ENCODE assay signal across 13 cellular contexts in genomic region chr7:2525931-2526630, GRCh38. TPM values are rescaled to one million over a fixed set of nuclear protein-coding genes. Genes with fewer than 3 reads are reported as not detected.
DNase-seq lines count a peak whose midpoint lies in the region; ATAC-seq and TF ChIP-seq lines count a peak whose summit lies in the region.
"Had no signal": no experiment of that assay in that cellular context is flagged by ENCODE, and none has a peak within 500 bp of the region (broad histone marks: within the 10 kb centered on the region; RNA-seq: fewer than 3 reads in every experiment).

No MANE protein-coding gene starts in this region.

- H2BK120ac ChIP-seq in H9 (ENCODE audit: low read depth, low read length, poor library complexity, severe bottlenecking) = no peak overlapping the region

- TF ChIP-seq CTCF in CD4-positive, alpha-beta T cell (IDR thresholded peaks at IDR 0.05) = no peak
- TF ChIP-seq CTCF in H9 (conservative IDR thresholded peaks at IDR 0.05) = no peak

- H3K27ac ChIP-seq in CD4-positive, alpha-beta T cell (ENCODE audit: low read depth, low read length) = peak overlapping the region; percentile 23
- H3K27ac ChIP-seq in naive thymus-derived CD4-positive, alpha-beta T cell (ENCODE audit: low read depth, low read length) = peak overlapping the region; percentile 3
- no peak overlapping the region for H3K27ac ChIP-seq in H9 (ENCODE audit: insufficient read length, low read depth, low read length)

- no peak overlapping the region for H2BK15ac ChIP-seq in H9 (ENCODE audit: low read depth, low read length)

- no peak overlapping the region for H3K56ac ChIP-seq in H9 (ENCODE audit: insufficient read length, low read depth, low read length)

- H4K20me1 ChIP-seq in H9 (ENCODE audit: control insufficient read depth, insufficient read depth, insufficient read length) = no peaks in the 10 kb centered on the region

- CTCF ChIA-PET in CD4-positive, alpha-beta T cell (lab: Charles Lee) = no interaction called here
- CTCF ChIA-PET in naive thymus-derived CD4-positive, alpha-beta T cell (lab: Charles Lee) = interaction anchor here (1.3 kb wide), 1 partner anchor 184 kb away, joined by 3 read pairs; no protein-coding TSS in a partner anchor

- H3K27me3 ChIP-seq in CD4-positive, alpha-beta T cell (ENCODE audit: control insufficient read depth, insufficient read depth, low read length) = no peaks in the 10 kb centered on the region
- H3K27me3 ChIP-seq in naive thymus-derived CD4-positive, alpha-beta T cell (ENCODE audit: control insufficient read depth in 2 of 2, insufficient read depth in 2 of 2, low read length in 2 of 2) = no peaks in the 10 kb centered on the region
- H3K27me3 ChIP-seq in H9 (ENCODE audit: insufficient read depth, low read length) = no peaks in the 10 kb centered on the region

- intact Hi-C loops in CD4-positive, alpha-beta T cell (cut with DNase I, micrococcal nuclease) = loop anchor here in 1 of 2 experiments (10.0 kb wide), 1 partner anchor 1291 kb away; the partner anchor contains the start of gene UNCX
- intact Hi-C loops in naive thymus-derived CD4-positive, alpha-beta T cell (cut with micrococcal nuclease) = no loop called here

- no peak overlapping the region; the same call in 1 of the 2 replicates for H3K14ac ChIP-seq in H9 (ENCODE audit: insufficient read depth, low read length)

- H3K4me2 ChIP-seq in H9 (ENCODE audit: insufficient read depth, insufficient read length, low read length) = no peak overlapping the region

- peak overlapping the region; percentile 45 for H3K4me3 Mint-ChIP-seq in CD4-positive, alpha-beta T cell
- H3K4me3 Mint-ChIP-seq in T-helper 17 cell = peak overlapping the region; percentile 80
- peak overlapping the region in 5 of 10 donors; percentile 23 to 57 (median 33) for H3K4me3 Mint-ChIP-seq in naive thymus-derived CD4-positive, alpha-beta T cell
- H3K4me3 Mint-ChIP-seq in H9 = no peak overlapping the region; a peak in 1 of 5 replicates
- H3K4me3 Mint-ChIP-seq: activated T-cell treated with anti-CD3 and anti-CD28 coated beads, Interleukin-2, amount 50 U/mL, for 72 hours; HFFc6 had no signal

- no peak overlapping the region for H3K9ac ChIP-seq in H9 (ENCODE audit: extremely low read depth, insufficient read length, low read length)

- WGBS in H9 (ENCODE audit: extremely low coverage, insufficient read length, low lambda C conversion rate) = no CpG with 5 or more reads among the region's 28 CpGs

- H2AFZ ChIP-seq in H9 (ENCODE audit: low read length) = no peak overlapping the region

- H3K4me1 Mint-ChIP-seq in CD4-positive, alpha-beta T cell (ENCODE audit: low read depth) = peaks cover 70% of the 10 kb centered on the region
- H3K4me1 Mint-ChIP-seq in T-helper 17 cell (peaks cover 45% of the 10 kb centered on the region), H9 (peaks cover 42 to 54% of the 10 kb centered on the region in 2 experiments)
- H3K4me1 Mint-ChIP-seq in naive thymus-derived CD4-positive, alpha-beta T cell = peaks cover 46 to 70% (median 58%) of the 10 kb centered on the region in 7 donors

- no peak overlapping the region; the same call in 1 of the 2 replicates for H3K4ac ChIP-seq in H9 (ENCODE audit: low read depth, low read length)

- no peak overlapping the region for H2BK5ac ChIP-seq in H9 (ENCODE audit: insufficient read length, low read length)

- H3K27ac Mint-ChIP-seq in CD4-positive, alpha-beta T cell = peak overlapping the region; percentile 69
- peak overlapping the region; percentile 83 for H3K27ac Mint-ChIP-seq in T-helper 17 cell
- H3K27ac Mint-ChIP-seq in naive thymus-derived CD4-positive, alpha-beta T cell = peak overlapping the region in 6 of 9 donors; percentile 21 to 81 (median 45)
- peak overlapping the region in 1 of 3 experiments; percentile 85; a peak in 2 of 7 replicates for H3K27ac Mint-ChIP-seq in H9
- H3K27ac Mint-ChIP-seq: activated T-cell treated with anti-CD3 and anti-CD28 coated beads, Interleukin-2, amount 50 U/mL, for 72 hours; HFFc6 had no signal

- H3K36me3 Mint-ChIP-seq in CD4-positive, alpha-beta T cell (ENCODE audit: low read depth) = peaks cover 64% of the 10 kb centered on the region
- H3K36me3 Mint-ChIP-seq in T-helper 17 cell (ENCODE audit: low read depth) (peaks cover 9% of the 10 kb centered on the region), H9 (ENCODE audit: insufficient read depth in 1 of 3, low read depth in 3 of 3) (peaks cover 0 to 34% (median 31%) of the 10 kb centered on the region in 3 experiments; a peak in 6 of 7 replicates)
- peaks cover 0 to 28% (median 4%) of the 10 kb centered on the region in 5 donors for H3K36me3 Mint-ChIP-seq in naive thymus-derived CD4-positive, alpha-beta T cell

- H3K27me3 Mint-ChIP-seq in CD4-positive, alpha-beta T cell = no peaks in the 10 kb centered on the region
- H3K27me3 Mint-ChIP-seq in T-helper 17 cell = no peaks in the 10 kb centered on the region
- no peaks in the 10 kb centered on the region for H3K27me3 Mint-ChIP-seq in naive thymus-derived CD4-positive, alpha-beta T cell
- H3K27me3 Mint-ChIP-seq in H9 (ENCODE audit: low read depth) = no peaks in the 10 kb centered on the region

- H2AK5ac ChIP-seq in H9 (ENCODE audit: insufficient read length, low read length) = no peak overlapping the region

- H3K9me3 ChIP-seq in CD4-positive, alpha-beta T cell (ENCODE audit: control insufficient read depth, low read length) = no peaks in the 10 kb centered on the region
- no peaks in the 10 kb centered on the region for H3K9me3 ChIP-seq in T-helper 17 cell (ENCODE audit: control insufficient read depth, low read length, poor library complexity, severe bottlenecking)
- H3K9me3 ChIP-seq in naive thymus-derived CD4-positive, alpha-beta T cell (ENCODE audit: control insufficient read depth in 2 of 3, low read length in 3 of 3) = no peaks in the 10 kb centered on the region
- no peaks in the 10 kb centered on the region for H3K9me3 ChIP-seq in H9 (ENCODE audit: control insufficient read depth, low read depth, low read length)
- H3K9me3 ChIP-seq: uterus had no signal

- no peak for ATAC-seq in CD4-positive, alpha-beta T cell (ENCODE audit: poor library complexity)
- ATAC-seq in T-helper 17 cell (no peak), HG03442 (IDR thresholded peaks at IDR 0.05; ENCODE audit: unreplicated experiment) (no peak)
- no peak for ATAC-seq in naive thymus-derived CD4-positive, alpha-beta T cell
- ATAC-seq: activated T-cell treated with anti-CD3 and anti-CD28 coated beads, Interleukin-2, amount 50 U/mL, for 72 hours had no signal

- H4K91ac ChIP-seq in H9 (ENCODE audit: insufficient read length, low read depth, low read length) = no peak overlapping the region

- H3K4me3 ChIP-seq in naive thymus-derived CD4-positive, alpha-beta T cell (ENCODE audit: low read length) = no peak overlapping the region
- H3K4me3 ChIP-seq: uterus had no signal

- H3K4me1 ChIP-seq in naive thymus-derived CD4-positive, alpha-beta T cell (ENCODE audit: control insufficient read depth in 2 of 2, insufficient read depth in 2 of 2, low read length in 2 of 2) = peaks cover 52 to 79% of the 10 kb centered on the region in 2 donors
- H3K4me1 ChIP-seq in H9 (ENCODE audit: insufficient read depth, low read length) = no peaks in the 10 kb centered on the region; the same call in 1 of the 2 replicates

- no peaks in the 10 kb centered on the region for H3K23me2 ChIP-seq in H9 (ENCODE audit: insufficient read length, low read depth, low read length, poor library complexity, severe bottlenecking)

- peaks cover 0 to 45% (median 20%) of the 10 kb centered on the region in 3 experiments for H3K36me3 ChIP-seq in naive thymus-derived CD4-positive, alpha-beta T cell (ENCODE audit: control insufficient read depth in 2 of 3, insufficient read depth in 3 of 3, low read length in 3 of 3)
- H3K36me3 ChIP-seq: uterus had no signal

- no peaks in the 10 kb centered on the region for H3K9me3 Mint-ChIP-seq in CD4-positive, alpha-beta T cell
- H3K9me3 Mint-ChIP-seq in naive thymus-derived CD4-positive, alpha-beta T cell = no peaks in the 10 kb centered on the region
- H3K9me3 Mint-ChIP-seq in H9 = no peaks in the 10 kb centered on the region
- H3K9me3 Mint-ChIP-seq: activated T-cell treated with anti-CD3 and anti-CD28 coated beads, Interleukin-2, amount 50 U/mL, for 72 hours; HFFc6 had no signal

- H4K5ac ChIP-seq in H9 (ENCODE audit: insufficient read length, low read depth, low read length) = no peak overlapping the region

- H4K8ac ChIP-seq in H9 (replicated peaks; ENCODE audit: insufficient read length, low read depth, low read length) = no peak overlapping the region

- H3K79me2 ChIP-seq in H9 (ENCODE audit: insufficient read depth, low read length) = no peaks in the 10 kb centered on the region; the same call in 1 of the 2 replicates

- no peak overlapping the region for H2BK20ac ChIP-seq in H9 (ENCODE audit: low read depth, low read length, poor library complexity, severe bottlenecking)

- no peak overlapping the region for H3K23ac ChIP-seq in H9 (ENCODE audit: insufficient read length, low read depth, low read length)

- no peak overlapping the region for H3K18ac ChIP-seq in H9 (ENCODE audit: insufficient read length, low read depth, low read length)

- DNase-seq in CD4-positive, alpha-beta T cell = no peak
- DNase-seq in HT-29 (ENCODE audit: low spot score) (peak; percentile 40), T-helper 17 cell (peak in 1 of 3 donors; percentile 12), H9 (no peak), cerebellar nuclear complex (lab: John Stamatoyannopoulos, UW) (no peak)
- no peak for DNase-seq in naive thymus-derived CD4-positive, alpha-beta T cell
- no peak for DNase-seq in activated CD4-positive, alpha-beta T cell treated with anti-CD3 and anti-CD28 coated beads, Interleukin-2, amount 50 U/mL, for 1 hour
- DNase-seq: activated T-cell treated with anti-CD3 and anti-CD28 coated beads, Interleukin-2, amount 50 U/mL, for 72 hours; HFFc6; uterus had no signal

- POLR2A ChIA-PET in CD4-positive, alpha-beta T cell (lab: Charles Lee) = interaction anchor here (1.1 to 12.9 kb wide), 2 partner anchors 16 to 46 kb away, joined by 3 to 218 read pairs; no protein-coding TSS in a partner anchor
- POLR2A ChIA-PET in naive thymus-derived CD4-positive, alpha-beta T cell (lab: Charles Lee) = interaction anchor here (0.7 to 15.7 kb wide), 4 partner anchors 15 to 574 kb away, joined by 3 to 401 read pairs (median 3); no protein-coding TSS in a partner anchor

- no peak overlapping the region for H2BK12ac ChIP-seq in H9 (ENCODE audit: insufficient read length, low read depth, low read length)

- no peak overlapping the region for H3T11ph ChIP-seq in H9 (ENCODE audit: low read length)

- no peaks in the 10 kb centered on the region for H3K79me1 ChIP-seq in H9 (ENCODE audit: insufficient read depth, low read depth, low read length, poor library complexity, severe bottlenecking)

RNA-seq across cellular contexts. Expression of gene LFNG, which starts 6.5 kb away (rescaled TPM):
- 10 to 100 TPM; 96.7 to 99.8 TPM for total RNA-seq in CD4-positive, alpha-beta T cell
- 85.6 and 87.5 TPM in 2 replicates for total RNA-seq in HT-29 (2014; rRNA removed; shearing (Covaris generic))
- total RNA-seq in T-helper 17 cell = 100 to 1,000 TPM; 110 to 116 TPM
- 100 to 1,000 TPM; 114 to 246 (median 151) TPM for total RNA-seq in naive thymus-derived CD4-positive, alpha-beta T cell
- 1 to 10 TPM; 1.2 to 2.3 TPM for polyA plus RNA-seq in naive thymus-derived CD4-positive, alpha-beta T cell
- 52.9 and 55.3 TPM in 2 replicates for total RNA-seq in H9 (2021)

RNA-seq across cellular contexts. Expression of gene BRAT1, which starts 29.2 kb away (rescaled TPM):
- 10 to 100 TPM; 24.1 to 24.5 TPM for total RNA-seq in CD4-positive, alpha-beta T cell
- 101 and 106 TPM in 2 replicates for total RNA-seq in HT-29 (2014; rRNA removed; shearing (Covaris generic))
- total RNA-seq in T-helper 17 cell (10 to 100 TPM; 19.5 to 20.5 TPM), H9 (2021) (41.2 and 42.6 TPM in 2 replicates)
- 10 to 100 TPM; 24.6 to 45.5 (median 37.0) TPM for total RNA-seq in naive thymus-derived CD4-positive, alpha-beta T cell
- 10 to 100 TPM; 23.4 to 58.9 TPM for polyA plus RNA-seq in naive thymus-derived CD4-positive, alpha-beta T cell

RNA-seq across cellular contexts. Expression of gene IQCE, which starts 32.7 kb away (rescaled TPM):
- total RNA-seq in CD4-positive, alpha-beta T cell = 1 to 10 TPM; 4.3 to 5.6 TPM
- total RNA-seq in HT-29 (2014; rRNA removed; shearing (Covaris generic)) = 23.1 and 24.7 TPM in 2 replicates
- total RNA-seq in T-helper 17 cell (1 to 10 TPM; 6.7 to 9.0 TPM), H9 (2021) (6.7 and 7.0 TPM in 2 replicates)
- 10 to 100 TPM in 1 of 5 experiments, 1 to 10 TPM in 4; 4.8 to 10.4 (median 7.5) TPM for total RNA-seq in naive thymus-derived CD4-positive, alpha-beta T cell
- 1 to 10 TPM; 1.6 to 1.9 TPM for polyA plus RNA-seq in naive thymus-derived CD4-positive, alpha-beta T cell

RNA-seq across cellular contexts. Expression of gene GRIFIN, which starts 49.9 kb away (rescaled TPM):
- not detected for total RNA-seq in CD4-positive, alpha-beta T cell
- not detected in 2 replicates for total RNA-seq in HT-29 (2014; rRNA removed; shearing (Covaris generic))
- total RNA-seq in T-helper 17 cell (not detected), H9 (2021) (not detected in 2 replicates)
- not detected for total RNA-seq in naive thymus-derived CD4-positive, alpha-beta T cell
- polyA plus RNA-seq in naive thymus-derived CD4-positive, alpha-beta T cell = not detected
- total RNA-seq: activated T-cell treated with anti-CD3 and anti-CD28 coated beads, Interleukin-2, amount 50 U/mL, for 72 hours; HFFc6; NCI-H460; T-helper 2 cell treated with Interferon-gamma antibody and Interleukin-4, amounts not matched to agents 100 ng/mL and 5 ng/mL, for 36 hours; uterus had no signal

Comparison
In these comparisons a context has a peak if more than half of its experiments do, and no peak if none do; other contexts are left out.
1. H3K4me3 Mint-ChIP-seq: peak in CD4-positive, alpha-beta T cell (single experiment) and T-helper 17 cell (single experiment); none in H9 (0 of 2).